In genomic region chr22:36399473-36399780, GRCh38 we compare ENCODE assay signal across 1 cellular context.
TF ChIP-seq lines count a peak whose summit lies in the region.

No MANE protein-coding gene starts in this region.

TF ChIP-seq in endothelial cell of umbilical vein, 7 proteins besides CTCF, POLR2A, EP300 and RAD21:
- no peak for TF ChIP-seq GATA2 (IDR thresholded peaks at IDR 0.05; ENCODE audit: insufficient read depth, insufficient read length, low read depth, low read length)
- no peak for TF ChIP-seq MAX (IDR thresholded peaks at IDR 0.05; ENCODE audit: insufficient read depth, insufficient read length)
- no peak for TF ChIP-seq MYC (IDR thresholded peaks at IDR 0.05; ENCODE audit: low read depth, low read length)
- TF ChIP-seq JUN (IDR thresholded peaks at IDR 0.05; ENCODE audit: borderline replicate concordance, insufficient read depth, insufficient read length, low read depth): no peak
- TF ChIP-seq POLR2AphosphoS5 (IDR thresholded peaks at IDR 0.05; ENCODE audit: insufficient read depth, low read depth, low read length): no peak
- TF ChIP-seq FOS (IDR thresholded peaks at IDR 0.05; ENCODE audit: borderline replicate concordance, insufficient read depth, low read length): no peak
- TF ChIP-seq EZH2 (IDR thresholded peaks at IDR 0.05; ENCODE audit: borderline replicate concordance, low read depth, low read length, severe bottlenecking): no peak
